18 cellular contexts compared by ENCODE assay signal in genomic region chr5:4989121-4989520, GRCh38.
DNase-seq lines count a peak whose midpoint lies in the region; ATAC-seq, FAIRE-seq and TF ChIP-seq lines count a peak whose summit lies in the region.
"Had no signal": no experiment of that assay in that cellular context is flagged by ENCODE, and none has a peak within 500 bp of the region (broad histone marks: within the 10 kb centered on the region; RNA-seq: fewer than 3 reads in every experiment).

No MANE protein-coding gene starts in this region.

- no peaks in the 10 kb centered on the region for H3K27me3 Mint-ChIP-seq in nephron (ENCODE audit: low read depth)
- H3K27me3 Mint-ChIP-seq in activated CD8-positive, alpha-beta T cell treated with anti-CD3 and anti-CD28 coated beads, Interleukin-2, amount 10 ng/mL, durations not matched to agents 7 days and 5 days (ENCODE audit: low read depth): no peaks in the 10 kb centered on the region
- no peaks in the 10 kb centered on the region for H3K27me3 Mint-ChIP-seq in activated CD8-positive, alpha-beta memory T cell treated with anti-CD3 and anti-CD28 coated beads, Interleukin-2, amount 10 ng/mL, durations not matched to agents 7 days and 5 days
- H3K27me3 Mint-ChIP-seq: CD8-positive, alpha-beta memory T cell had no signal

- peak; percentile 88 for FAIRE-seq in kidney (lab: Jason Lieb, UNC)
- FAIRE-seq: GM12878, GM18507 had no signal

- DNase-seq in ACHN: peak; percentile 57
- no peak for DNase-seq in adipocyte (ENCODE audit: low read depth)
- DNase-seq in kidney: no peak
- DNase-seq in activated T-cell treated with anti-CD3 and anti-CD28 coated beads, Interleukin-2, amount 50 U/mL, for 48 hours: no peak
- no peak for DNase-seq in activated CD8-positive, alpha-beta T cell treated with anti-CD3 and anti-CD28 coated beads, Interleukin-2, amount 10 ng/mL, durations not matched to agents 7 days and 5 days
- no peak for DNase-seq in NCI-H146 treated with DMSO at 0.1 percent for 48 hours (lab: John Stamatoyannopoulos, UW; ENCODE audit: unreplicated experiment)
- no peak for DNase-seq in activated CD8-positive, alpha-beta memory T cell treated with anti-CD3 and anti-CD28 coated beads, Interleukin-2, amount 10 ng/mL, durations not matched to agents 7 days and 5 days
- DNase-seq: AML-193; CD8-positive, alpha-beta memory T cell; DMS79; HCEC 1CT; HFFc6; IMR-90 had no signal

- peak overlapping the region in 1 of 2 donors; percentile 72 for H3K27ac ChIP-seq in kidney (ENCODE audit: low read depth in 2 of 2, low read length in 2 of 2)
- H3K27ac ChIP-seq: 22Rv1, BLaER1 had no signal

- H3K4me1 ChIP-seq in adipocyte (ENCODE audit: control insufficient read depth, insufficient read depth, low read length): peaks cover 33% of the 10 kb centered on the region
- peaks cover 17 to 69% of the 10 kb centered on the region in 2 donors for H3K4me1 ChIP-seq in kidney (ENCODE audit: control insufficient read depth in 1 of 2, insufficient read depth in 1 of 2, low read depth in 1 of 2, low read length in 2 of 2)
- H3K4me1 ChIP-seq: BLaER1 had no signal

- H3K9me3 ChIP-seq in adipocyte (ENCODE audit: control insufficient read depth, low read length) (no peaks in the 10 kb centered on the region), kidney (ENCODE audit: control insufficient read depth in 1 of 2, low read length in 2 of 2) (no peaks in the 10 kb centered on the region)
- H3K9me3 ChIP-seq: BLaER1 had no signal

- TF ChIP-seq CTCF in kidney (IDR thresholded peaks at IDR 0.05; ENCODE audit: borderline replicate concordance, extremely low read depth, insufficient read depth) (no peak), nephron (IDR thresholded peaks at IDR 0.05; ENCODE audit: unreplicated experiment in 3 of 3) (no peak)

- peak overlapping the region; percentile 59 for H3K9ac ChIP-seq in adipocyte (ENCODE audit: low read length)
- peak overlapping the region in 1 of 2 donors; percentile 8 for H3K9ac ChIP-seq in kidney (ENCODE audit: low read length in 2 of 2)
- H3K9ac ChIP-seq: BLaER1 had no signal

- peak overlapping the region; percentile 93 to 98 (median 97) for H3K27ac Mint-ChIP-seq in nephron
- H3K27ac Mint-ChIP-seq in activated CD8-positive, alpha-beta T cell treated with anti-CD3 and anti-CD28 coated beads, Interleukin-2, amount 10 ng/mL, durations not matched to agents 7 days and 5 days: no peak overlapping the region
- no peak overlapping the region for H3K27ac Mint-ChIP-seq in activated CD8-positive, alpha-beta memory T cell treated with anti-CD3 and anti-CD28 coated beads, Interleukin-2, amount 10 ng/mL, durations not matched to agents 7 days and 5 days
- H3K27ac Mint-ChIP-seq: CD8-positive, alpha-beta memory T cell; HFFc6 had no signal

- in situ Hi-C loops in ACHN (cut with HindIII; ENCODE audit: low pct_ligation_motif_present, low pct_unique_long_range_greater_than_20kb, low sequenced_read_pairs): no loop called here

- intact Hi-C loops in kidney (cut with DNase I): no loop called here

- ATAC-seq in activated CD8-positive, alpha-beta T cell treated with anti-CD3 and anti-CD28 coated beads, Interleukin-2, amount 10 ng/mL, durations not matched to agents 7 days and 5 days: no peak
- ATAC-seq in activated CD8-positive, alpha-beta memory T cell treated with anti-CD3 and anti-CD28 coated beads, Interleukin-2, amount 10 ng/mL, durations not matched to agents 7 days and 5 days: no peak
- ATAC-seq: GM12878 had no signal

- H3K4me3 Mint-ChIP-seq in nephron: no peak overlapping the region
- no peak overlapping the region for H3K4me3 Mint-ChIP-seq in activated CD8-positive, alpha-beta T cell treated with anti-CD3 and anti-CD28 coated beads, Interleukin-2, amount 10 ng/mL, durations not matched to agents 7 days and 5 days
- H3K4me3 Mint-ChIP-seq in activated CD8-positive, alpha-beta memory T cell treated with anti-CD3 and anti-CD28 coated beads, Interleukin-2, amount 10 ng/mL, durations not matched to agents 7 days and 5 days: no peak overlapping the region
- H3K4me3 Mint-ChIP-seq: CD8-positive, alpha-beta memory T cell; HFFc6 had no signal

- POLR2A ChIA-PET in activated CD8-positive, alpha-beta T cell treated with anti-CD3 and anti-CD28 coated beads, Interleukin-2, amount 10 ng/mL, durations not matched to agents 7 days and 5 days (lab: Charles Lee): no interaction called here

- CTCF ChIA-PET in activated CD8-positive, alpha-beta T cell treated with anti-CD3 and anti-CD28 coated beads, Interleukin-2, amount 10 ng/mL, durations not matched to agents 7 days and 5 days (lab: Charles Lee): no interaction called here
- CTCF ChIA-PET in activated CD8-positive, alpha-beta memory T cell treated with anti-CD3 and anti-CD28 coated beads, Interleukin-2, amount 10 ng/mL, durations not matched to agents 7 days and 5 days (lab: Charles Lee): no interaction called here

- H3K4me1 Mint-ChIP-seq in nephron: peaks cover 44% of the 10 kb centered on the region
- no peaks in the 10 kb centered on the region for H3K4me1 Mint-ChIP-seq in activated CD8-positive, alpha-beta T cell treated with anti-CD3 and anti-CD28 coated beads, Interleukin-2, amount 10 ng/mL, durations not matched to agents 7 days and 5 days (ENCODE audit: low read depth)
- no peaks in the 10 kb centered on the region for H3K4me1 Mint-ChIP-seq in activated CD8-positive, alpha-beta memory T cell treated with anti-CD3 and anti-CD28 coated beads, Interleukin-2, amount 10 ng/mL, durations not matched to agents 7 days and 5 days
- H3K4me1 Mint-ChIP-seq: CD8-positive, alpha-beta memory T cell had no signal

- H3K27me3 ChIP-seq in adipocyte (replicated peaks; ENCODE audit: control insufficient read depth, insufficient read depth, low read length): peaks cover 20% of the 10 kb centered on the region
- H3K27me3 ChIP-seq: BLaER1 had no signal

- H3K9me3 Mint-ChIP-seq in nephron: no peaks in the 10 kb centered on the region
- H3K9me3 Mint-ChIP-seq in activated CD8-positive, alpha-beta T cell treated with anti-CD3 and anti-CD28 coated beads, Interleukin-2, amount 10 ng/mL, durations not matched to agents 7 days and 5 days (ENCODE audit: insufficient read depth): no peaks in the 10 kb centered on the region
- no peaks in the 10 kb centered on the region for H3K9me3 Mint-ChIP-seq in activated CD8-positive, alpha-beta memory T cell treated with anti-CD3 and anti-CD28 coated beads, Interleukin-2, amount 10 ng/mL, durations not matched to agents 7 days and 5 days (ENCODE audit: low read depth)

- no peaks in the 10 kb centered on the region for H3K36me3 ChIP-seq in adipocyte (ENCODE audit: control insufficient read depth, insufficient read depth, low read length, severe bottlenecking)
- no peaks in the 10 kb centered on the region for H3K36me3 ChIP-seq in kidney (ENCODE audit: control insufficient read depth in 1 of 2, insufficient read depth in 2 of 2, low read length in 2 of 2)
- H3K36me3 ChIP-seq: BLaER1 had no signal

- H3K36me3 Mint-ChIP-seq in nephron (ENCODE audit: low read depth): no peaks in the 10 kb centered on the region
- H3K36me3 Mint-ChIP-seq in activated CD8-positive, alpha-beta T cell treated with anti-CD3 and anti-CD28 coated beads, Interleukin-2, amount 10 ng/mL, durations not matched to agents 7 days and 5 days (ENCODE audit: low read depth): no peaks in the 10 kb centered on the region
- no peaks in the 10 kb centered on the region for H3K36me3 Mint-ChIP-seq in activated CD8-positive, alpha-beta memory T cell treated with anti-CD3 and anti-CD28 coated beads, Interleukin-2, amount 10 ng/mL, durations not matched to agents 7 days and 5 days
- H3K36me3 Mint-ChIP-seq: CD8-positive, alpha-beta memory T cell had no signal

- H3K4me3 ChIP-seq in adipocyte (ENCODE audit: low read length) (no peak overlapping the region), kidney (ENCODE audit: low read length in 2 of 2) (peak overlapping the region; percentile 12 to 54)
- H3K4me3 ChIP-seq: BLaER1, GM12878 had no signal

Comparison
In these comparisons a context has a peak if more than half of its experiments do, and no peak if none do; other contexts are left out.
1. H3K27ac Mint-ChIP-seq: peak in nephron (3 of 3); none in activated CD8-positive, alpha-beta T cell treated with anti-CD3 and anti-CD28 coated beads, Interleukin-2, amount 10 ng/mL, durations not matched to agents 7 days and 5 days (single experiment) and activated CD8-positive, alpha-beta memory T cell treated with anti-CD3 and anti-CD28 coated beads, Interleukin-2, amount 10 ng/mL, durations not matched to agents 7 days and 5 days (single experiment).